Comparison of ENCODE assay signal across 22 cellular contexts in the genomic region with DNA sequence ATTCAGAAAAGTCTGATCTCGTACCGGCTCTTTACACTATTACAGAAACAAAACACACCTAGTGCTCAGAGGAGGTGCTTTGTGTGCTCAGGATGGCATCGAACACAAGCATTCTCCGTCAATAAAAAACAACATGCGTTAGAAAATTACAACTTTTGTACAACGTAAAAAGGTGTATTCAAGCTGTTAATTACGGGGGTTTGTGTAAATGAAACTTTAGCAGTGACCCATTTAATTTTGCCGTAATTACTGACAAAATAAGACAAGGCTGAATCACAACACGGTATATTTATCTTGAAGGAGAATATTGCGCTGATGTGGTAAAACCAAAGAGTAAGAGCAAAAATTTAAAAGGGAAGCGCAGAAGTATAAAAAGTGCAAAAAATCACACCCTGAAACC. TPM values are rescaled to one million over a fixed set of nuclear protein-coding genes. Genes with fewer than 3 reads are reported as not detected.
DNase-seq lines count a peak whose midpoint lies in the region; ATAC-seq and TF ChIP-seq lines count a peak whose summit lies in the region.
"Had no signal": no experiment of that assay in that cellular context is flagged by ENCODE, and none has a peak within 500 bp of the region (broad histone marks: within the 10 kb centered on the region; RNA-seq: fewer than 3 reads in every experiment).

No MANE protein-coding gene starts in this region.

- peaks cover 0 to 95% (median 84%) of the 10 kb centered on the region in 11 experiments; a peak in 19 of 22 replicates for H4K20me1 ChIP-seq in BLaER1 treated with 17β-estradiol and CSF1 and Interleukin-3, amounts not matched to agents 10 nM and 100 nM
- no peaks in the 10 kb centered on the region for H4K20me1 ChIP-seq in neural cell (ENCODE audit: insufficient read depth)

- peaks cover 14 to 24% (median 17%) of the 10 kb centered on the region in 11 experiments for H3K9me3 ChIP-seq in BLaER1 treated with 17β-estradiol and CSF1 and Interleukin-3, amounts not matched to agents 10 nM and 100 nM (replicated peaks in 1 of 11)
- no peaks in the 10 kb centered on the region for H3K9me3 ChIP-seq in neural cell (ENCODE audit: low read length)
- H3K9me3 ChIP-seq: A549 had no signal

- TF ChIP-seq CTCF in neural cell (IDR thresholded peaks at IDR 0.05; ENCODE audit: poor library complexity, severe bottlenecking) = no peak

- no peak for TF ChIP-seq EP300 in neural cell (conservative IDR thresholded peaks at IDR 0.05; ENCODE audit: poor library complexity, severe bottlenecking)

- peak overlapping the region; percentile 53 to 87 (median 68); a peak in 17 of 22 replicates for H3K4me2 ChIP-seq in BLaER1 treated with 17β-estradiol and CSF1 and Interleukin-3, amounts not matched to agents 10 nM and 100 nM
- H3K4me2 ChIP-seq in neural cell (ENCODE audit: low read length) = peak overlapping the region; percentile 8
- H3K4me2 ChIP-seq: A549 had no signal

- no peak overlapping the region for H3K4me3 Mint-ChIP-seq in activated CD4-positive, alpha-beta T cell treated with anti-CD3 and anti-CD28 coated beads, Interleukin-2, amount 10 ng/mL, durations not matched to agents 24 days and 14 days
- H3K4me3 Mint-ChIP-seq: CD8-positive, alpha-beta T cell had no signal

- DNase-seq in activated CD4-positive, alpha-beta T cell treated with anti-CD3 and anti-CD28 coated beads, Interleukin-2, amount 10 ng/mL, durations not matched to agents 24 days and 14 days = no peak
- no peak for DNase-seq in activated CD4-positive, alpha-beta T cell treated with anti-CD3 and anti-CD28 coated beads, Interleukin-2, amount 50 U/mL, for 48 hours
- peak; percentile 70 for DNase-seq in NCI-H69 (lab: John Stamatoyannopoulos, UW)
- DNase-seq: Calu3; CD8-positive, alpha-beta T cell; GM23248; NCI-H1694 treated with DMSO at 0.1 percent for 48 hours; NCI-H2171; NCI-H446 treated with DMSO at 0.1 percent for 48 hours; NCI-H774 had no signal

- H3K36me3 ChIP-seq in BLaER1 treated with 17β-estradiol and CSF1 and Interleukin-3, amounts not matched to agents 10 nM and 100 nM = no peaks in the 10 kb centered on the region
- H3K36me3 ChIP-seq in neural cell (ENCODE audit: insufficient read depth, low read length) = no peaks in the 10 kb centered on the region

- H3K27ac Mint-ChIP-seq in activated CD4-positive, alpha-beta T cell treated with anti-CD3 and anti-CD28 coated beads, Interleukin-2, amount 10 ng/mL, durations not matched to agents 24 days and 14 days = peak overlapping the region; percentile 15
- H3K27ac Mint-ChIP-seq: CD8-positive, alpha-beta T cell had no signal

- intact Hi-C loops in activated CD4-positive, alpha-beta T cell treated with anti-CD3 and anti-CD28 coated beads, Interleukin-2, amount 10 ng/mL, durations not matched to agents 24 days and 14 days (cut with micrococcal nuclease) = loop anchor here (10.0 kb wide), 1 partner anchor 946 kb away; a partner anchor contains a TSS

- no peak for TF ChIP-seq RAD21 in neural cell (conservative IDR thresholded peaks at IDR 0.05)

- no peak overlapping the region for H3K27ac ChIP-seq in BLaER1 treated with 17β-estradiol and CSF1 and Interleukin-3, amounts not matched to agents 10 nM and 100 nM
- H3K27ac ChIP-seq in neural cell (ENCODE audit: low read length) = peak overlapping the region; percentile 36
- H3K27ac ChIP-seq: A549, GM23248 had no signal

- no peaks in the 10 kb centered on the region for H3K9me2 ChIP-seq in neural cell (ENCODE audit: insufficient read depth, low read length)

- H3F3A ChIP-seq in neural cell (ENCODE audit: insufficient read depth, low read length, poor library complexity, severe bottlenecking) = no peaks in the 10 kb centered on the region

- peaks cover 19 to 42% (median 30%) of the 10 kb centered on the region in 10 experiments for H3K4me1 ChIP-seq in BLaER1 treated with 17β-estradiol and CSF1 and Interleukin-3, amounts not matched to agents 10 nM and 100 nM
- H3K4me1 ChIP-seq: A549 had no signal

- peaks cover 3% of the 10 kb centered on the region for H3K4me1 Mint-ChIP-seq in activated CD4-positive, alpha-beta T cell treated with anti-CD3 and anti-CD28 coated beads, Interleukin-2, amount 10 ng/mL, durations not matched to agents 24 days and 14 days

- H3K27me3 Mint-ChIP-seq in activated CD4-positive, alpha-beta T cell treated with anti-CD3 and anti-CD28 coated beads, Interleukin-2, amount 10 ng/mL, durations not matched to agents 24 days and 14 days = peaks cover 72% of the 10 kb centered on the region

- H3K36me3 Mint-ChIP-seq in activated CD4-positive, alpha-beta T cell treated with anti-CD3 and anti-CD28 coated beads, Interleukin-2, amount 10 ng/mL, durations not matched to agents 24 days and 14 days (ENCODE audit: low read depth) = peaks cover 6% of the 10 kb centered on the region
- H3K36me3 Mint-ChIP-seq: CD8-positive, alpha-beta T cell had no signal

- H3K9ac ChIP-seq in BLaER1 treated with 17β-estradiol and CSF1 and Interleukin-3, amounts not matched to agents 10 nM and 100 nM = no peak overlapping the region
- H3K9ac ChIP-seq in neural cell (ENCODE audit: low read length) = peak overlapping the region; percentile 59
- H3K9ac ChIP-seq: GM23248 had no signal

- H3K4me3 ChIP-seq in BLaER1 treated with 17β-estradiol and CSF1 and Interleukin-3, amounts not matched to agents 10 nM and 100 nM = peak overlapping the region in 2 of 10 experiments; percentile 13; a peak in 2 of 20 replicates
- peak overlapping the region; percentile 54 for H3K4me3 ChIP-seq in neural cell (ENCODE audit: low read length)
- H3K4me3 ChIP-seq: A549, GM12878, GM23248, K562 had no signal

- H3K9me3 Mint-ChIP-seq in activated CD4-positive, alpha-beta T cell treated with anti-CD3 and anti-CD28 coated beads, Interleukin-2, amount 10 ng/mL, durations not matched to agents 24 days and 14 days = peaks cover 6% of the 10 kb centered on the region
- H3K9me3 Mint-ChIP-seq: CD8-positive, alpha-beta T cell had no signal

- peaks cover 100% of the 10 kb centered on the region in 11 experiments for H3K27me3 ChIP-seq in BLaER1 treated with 17β-estradiol and CSF1 and Interleukin-3, amounts not matched to agents 10 nM and 100 nM
- peaks cover 88% of the 10 kb centered on the region for H3K27me3 ChIP-seq in neural cell (ENCODE audit: insufficient read depth, low read depth, low read length)

- H2AFZ ChIP-seq in neural cell (ENCODE audit: low read depth, low read length) = no peak overlapping the region
- H2AFZ ChIP-seq: GM23248 had no signal

- peaks cover 78% of the 10 kb centered on the region for H3K79me2 ChIP-seq in neural cell (replicated peaks; ENCODE audit: insufficient read depth, low read length)

- no peak for ATAC-seq in GM21619 (IDR thresholded peaks at IDR 0.05; ENCODE audit: unreplicated experiment)
- no peak for ATAC-seq in GM21515 (IDR thresholded peaks at IDR 0.05; ENCODE audit: unreplicated experiment)
- ATAC-seq: A549; CD8-positive, alpha-beta T cell; GM12878; HCT116; K562; Right ventricle myocardium inferior had no signal

TF ChIP-seq in neural cell, 6 proteins besides CTCF, POLR2A, EP300 and RAD21:
- TF ChIP-seq POLR2AphosphoS5 (IDR thresholded peaks at IDR 0.05) (no peak), MXI1 (conservative IDR thresholded peaks at IDR 0.05; ENCODE audit: poor library complexity, severe bottlenecking) (no peak), EZH2 (IDR thresholded peaks at IDR 0.05; ENCODE audit: borderline replicate concordance, insufficient read depth, low read length, poor library complexity, severe bottlenecking) (no peak)

RNA-seq across cellular contexts. Expression of a gene that starts 6.5 kb away (rescaled TPM):
- not detected in 2 replicates for total RNA-seq in activated CD4-positive, alpha-beta T cell treated with anti-CD3 and anti-CD28 coated beads, Interleukin-2, amount 10 ng/mL, durations not matched to agents 24 days and 14 days
- polyA plus RNA-seq in neural cell = 13.2 and 18.5 TPM in 2 replicates
- 19.5 and 21.8 TPM in 2 replicates for polyA minus RNA-seq in neural cell
- total RNA-seq: Calu3; CD8-positive, alpha-beta T cell; GM12878; GM23248; K562; OCI-LY7; Right ventricle myocardium inferior; SK-MEL-5 had no signal
- polyA plus RNA-seq: A549, BJ, GM12878, GM23248, K562 had no signal
